8 cellular contexts compared by ENCODE assay signal in the genomic region with DNA sequence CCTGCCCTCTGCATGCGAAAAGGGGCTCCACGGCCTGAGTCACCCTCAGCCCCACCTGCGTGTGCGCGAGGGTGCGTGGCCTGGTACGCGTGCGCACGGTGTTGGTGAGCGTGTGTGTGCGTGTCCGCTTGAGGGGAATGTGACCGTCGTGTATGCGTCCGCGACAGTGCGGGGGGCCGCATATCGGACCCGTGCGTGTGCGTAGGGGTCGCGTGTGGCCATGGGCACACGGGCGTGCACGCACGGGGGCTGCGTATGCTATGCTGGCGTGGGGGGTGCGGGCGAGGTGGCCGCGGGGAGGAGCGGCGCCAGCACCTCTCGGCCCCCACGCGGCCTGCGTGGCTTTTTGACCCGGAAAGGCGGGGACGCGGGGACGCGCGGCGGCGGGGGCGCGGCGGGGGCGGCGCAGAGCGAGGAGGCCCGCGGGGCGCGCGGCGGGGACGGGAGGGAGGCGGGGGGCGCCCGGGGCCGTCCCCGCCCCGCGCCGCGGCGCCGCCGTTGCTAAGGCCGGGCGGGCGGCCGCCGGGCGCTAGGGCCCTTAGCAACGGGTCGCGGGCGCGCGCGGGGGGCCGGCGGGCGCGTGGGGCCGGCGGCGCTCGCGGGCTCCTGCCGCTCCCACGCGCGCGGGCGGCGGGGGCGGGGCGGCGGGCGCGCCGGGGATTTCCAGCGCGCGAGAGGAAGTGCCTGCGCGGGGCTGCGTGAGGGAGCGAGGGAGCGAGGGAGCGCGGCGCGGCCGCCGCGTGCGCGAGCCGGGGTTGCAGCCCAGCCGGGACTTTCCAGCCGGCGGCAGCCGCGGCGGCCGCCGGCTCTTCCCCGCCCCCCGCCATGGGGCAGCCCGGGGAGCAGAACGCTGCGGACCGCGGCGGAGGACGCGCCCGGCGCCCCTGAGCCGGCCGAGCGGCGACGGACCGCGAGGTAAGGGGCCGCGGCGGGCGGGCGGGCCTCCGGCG. TPM values are rescaled to one million over a fixed set of nuclear protein-coding genes. Genes with fewer than 3 reads are reported as not detected.
A peak's percentile ranks its signal among the peaks of the same experiment; 100 is the strongest.
DNase-seq lines count a peak whose midpoint lies in the region; ATAC-seq, FAIRE-seq and TF ChIP-seq lines count a peak whose summit lies in the region.

Gene TRAF3, plus strand, starts transcription at position 689 of the 950 bp plus-strand sequence. CDS start 92,753 bp downstream, outside the sequence.

- peaks cover 16% of the 10 kb centered on the region for H3K36me3 Mint-ChIP-seq in activated naive CD8-positive, alpha-beta T cell
- H3K36me3 Mint-ChIP-seq in glutamatergic neuron (ENCODE audit: unreplicated experiment): no peaks in the 10 kb centered on the region

- no peaks in the 10 kb centered on the region for H3K9me3 ChIP-seq in pancreas
- H3K9me3 ChIP-seq in thyroid gland: no peaks in the 10 kb centered on the region

- TF ChIP-seq CTCF in AG10803 (conservative IDR thresholded peaks at IDR 0.05; ENCODE audit: low read length) (no peak), glutamatergic neuron (IDR thresholded peaks at IDR 0.05; ENCODE audit: partially characterized antibody, unreplicated experiment) (no peak), pancreas (IDR thresholded peaks at IDR 0.05) (no peak), thyroid gland (IDR thresholded peaks at IDR 0.05) (no peak)

- H3K27me3 ChIP-seq in pancreas (no peaks in the 10 kb centered on the region), thyroid gland (no peaks in the 10 kb centered on the region)

- DNase-seq in AG10803 (ENCODE audit: low read depth) (peak; percentile 69), glutamatergic neuron (peak; percentile 68), pancreas (peak; percentile 62 to 85 (median 66)), thyroid gland (peak; percentile 65 to 70)

- H3K27ac Mint-ChIP-seq in activated naive CD8-positive, alpha-beta T cell: peak within 1 kb of the TSS; percentile 93
- peak within 1 kb of the TSS; percentile 79 for H3K27ac Mint-ChIP-seq in glutamatergic neuron (ENCODE audit: unreplicated experiment)

- H3K9me3 Mint-ChIP-seq in activated naive CD8-positive, alpha-beta T cell (ENCODE audit: low read depth): no peaks in the 10 kb centered on the region
- H3K9me3 Mint-ChIP-seq in glutamatergic neuron (ENCODE audit: unreplicated experiment): peaks cover 2% of the 10 kb centered on the region

- peak within 1 kb of the TSS; percentile 66 for H3K4me3 ChIP-seq in AG10803 (ENCODE audit: low read length)
- H3K4me3 ChIP-seq in pancreas: peak within 1 kb of the TSS; percentile 69 to 88 (median 74)
- H3K4me3 ChIP-seq in thyroid gland (replicated peaks in 1 of 3): peak within 1 kb of the TSS; percentile 63 to 96 (median 70)

- WGBS in pancreas, 2 donors: 17 to 36% methylated on average over 67 to 162 of the region's 163 CpGs
- WGBS in thyroid gland, 2 donors: 84 to 90% methylated on average over 2 to 26 of the region's 163 CpGs

- no peaks in the 10 kb centered on the region for H3K27me3 Mint-ChIP-seq in activated naive CD8-positive, alpha-beta T cell
- H3K27me3 Mint-ChIP-seq in glutamatergic neuron (ENCODE audit: unreplicated experiment): peaks cover 14% of the 10 kb centered on the region

- FAIRE-seq in pancreas (lab: Jason Lieb, UNC): no peak

- H3K4me3 Mint-ChIP-seq in activated naive CD8-positive, alpha-beta T cell: peak within 1 kb of the TSS; percentile 93
- peak within 1 kb of the TSS; percentile 82 for H3K4me3 Mint-ChIP-seq in glutamatergic neuron (ENCODE audit: unreplicated experiment)

- TF ChIP-seq POLR2A in thyroid gland (IDR thresholded peaks at IDR 0.05): peak in 1 of 2 donors; percentile 31

- no peaks in the 10 kb centered on the region for H3K36me3 ChIP-seq in pancreas
- H3K36me3 ChIP-seq in thyroid gland: no peaks in the 10 kb centered on the region

- intact Hi-C loops in pancreas (cut with DNase I) (no loop called here), thyroid gland (cut with DNase I) (loop anchor here (5.0 kb wide), 1 partner anchor 145 kb away; the partner anchor contains the start of gene AMN)

- H3K4me1 Mint-ChIP-seq in activated naive CD8-positive, alpha-beta T cell (ENCODE audit: low read depth): peaks cover 50% of the 10 kb centered on the region
- peaks cover 34% of the 10 kb centered on the region for H3K4me1 Mint-ChIP-seq in glutamatergic neuron (ENCODE audit: low read depth, unreplicated experiment)

- H3K4me1 ChIP-seq in pancreas (peaks cover 0 to 8% (median 0%) of the 10 kb centered on the region in 3 donors), thyroid gland (peaks cover 9 to 23% of the 10 kb centered on the region in 2 donors)

- H3K27ac ChIP-seq in pancreas (peak within 1 kb of the TSS; percentile 26 to 79 (median 68)), thyroid gland (peak within 1 kb of the TSS; percentile 66 to 88 (median 79))

- ATAC-seq in GM19025 (IDR thresholded peaks at IDR 0.05; ENCODE audit: low read depth, unreplicated experiment) (peak; percentile 66), HG03439 (IDR thresholded peaks at IDR 0.05; ENCODE audit: unreplicated experiment) (peak; percentile 55), SK-N-SH treated with all-trans-retinoic acid at 6 μM for 48 hours (peak; percentile 27), pancreas (peak; percentile 64 to 78 (median 76))

TF ChIP-seq in SK-N-SH treated with all-trans-retinoic acid at 6 μM for 48 hours, 23 proteins besides CTCF, POLR2A, EP300 and RAD21:
- TF ChIP-seq SNAI2 (CRISPR knock-in tag; IDR thresholded peaks at IDR 0.05) (no peak), ZFP30 (CRISPR knock-in tag; IDR thresholded peaks at IDR 0.05) (no peak), ZFP3 (CRISPR knock-in tag; IDR thresholded peaks at IDR 0.05) (no peak), BACH2 (CRISPR knock-in tag; IDR thresholded peaks at IDR 0.05; ENCODE audit: borderline replicate concordance) (no peak), ZNF565 (CRISPR knock-in tag; conservative IDR thresholded peaks at IDR 0.05; ENCODE audit: low read depth) (no peak), ZC3H10 (CRISPR knock-in tag; IDR thresholded peaks at IDR 0.05) (no peak), POU6F1 (CRISPR knock-in tag; IDR thresholded peaks at IDR 0.05; ENCODE audit: borderline replicate concordance, low read depth) (no peak)
- TF ChIP-seq, protein P1, sequence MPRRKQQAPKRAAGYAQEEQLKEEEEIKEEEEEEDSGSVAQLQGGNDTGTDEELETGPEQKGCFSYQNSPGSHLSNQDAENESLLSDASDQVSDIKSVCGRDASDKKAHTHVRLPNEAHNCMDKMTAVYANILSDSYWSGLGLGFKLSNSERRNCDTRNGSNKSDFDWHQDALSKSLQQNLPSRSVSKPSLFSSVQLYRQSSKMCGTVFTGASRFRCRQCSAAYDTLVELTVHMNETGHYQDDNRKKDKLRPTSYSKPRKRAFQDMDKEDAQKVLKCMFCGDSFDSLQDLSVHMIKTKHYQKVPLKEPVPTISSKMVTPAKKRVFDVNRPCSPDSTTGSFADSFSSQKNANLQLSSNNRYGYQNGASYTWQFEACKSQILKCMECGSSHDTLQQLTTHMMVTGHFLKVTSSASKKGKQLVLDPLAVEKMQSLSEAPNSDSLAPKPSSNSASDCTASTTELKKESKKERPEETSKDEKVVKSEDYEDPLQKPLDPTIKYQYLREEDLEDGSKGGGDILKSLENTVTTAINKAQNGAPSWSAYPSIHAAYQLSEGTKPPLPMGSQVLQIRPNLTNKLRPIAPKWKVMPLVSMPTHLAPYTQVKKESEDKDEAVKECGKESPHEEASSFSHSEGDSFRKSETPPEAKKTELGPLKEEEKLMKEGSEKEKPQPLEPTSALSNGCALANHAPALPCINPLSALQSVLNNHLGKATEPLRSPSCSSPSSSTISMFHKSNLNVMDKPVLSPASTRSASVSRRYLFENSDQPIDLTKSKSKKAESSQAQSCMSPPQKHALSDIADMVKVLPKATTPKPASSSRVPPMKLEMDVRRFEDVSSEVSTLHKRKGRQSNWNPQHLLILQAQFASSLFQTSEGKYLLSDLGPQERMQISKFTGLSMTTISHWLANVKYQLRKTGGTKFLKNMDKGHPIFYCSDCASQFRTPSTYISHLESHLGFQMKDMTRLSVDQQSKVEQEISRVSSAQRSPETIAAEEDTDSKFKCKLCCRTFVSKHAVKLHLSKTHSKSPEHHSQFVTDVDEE (CRISPR knock-in tag; IDR thresholded peaks at IDR 0.05): 0 out of 2 replicates have a peak, but pooled peaks have one; percentile 45
TF ChIP-seq in SK-N-SH treated with all-trans-retinoic acid at 6 μM for 48 hours: peak in this region for 1.

RNA-seq across cellular contexts. Expression of gene TRAF3, which starts in this region (rescaled TPM):
- total RNA-seq in glutamatergic neuron (ENCODE audit: unreplicated experiment): 16.7 TPM
- 10 to 100 TPM in 1 of 6 donors, 1 to 10 TPM in 5; 4.3 to 14.7 (median 6.4) TPM for total RNA-seq in pancreas
- 1 to 10 TPM; 3.6 to 4.5 TPM for polyA plus RNA-seq in pancreas
- 10 to 100 TPM; 15.9 to 24.9 (median 18.6) TPM for total RNA-seq in thyroid gland

Comparison
In these comparisons a context has a peak if more than half of its experiments do, and no peak if none do; other contexts are left out.
1. Peak in every context shown above with its lines: DNase-seq, ATAC-seq, H3K4me3 ChIP-seq and H3K27ac ChIP-seq.